14 cellular contexts compared by ENCODE assay signal in genomic region chr2:241986836-241987641, GRCh38.
"Had no signal": no experiment of that assay in that cellular context is flagged by ENCODE, and none has a peak within 500 bp of the region (broad histone marks: within the 10 kb centered on the region; RNA-seq: fewer than 3 reads in every experiment).

No MANE protein-coding gene starts in this region.

- H3K9me3 ChIP-seq: right atrium auricular region, SK-N-SH, transverse colon had no signal

- ATAC-seq: activated CD4-positive, alpha-beta T cell treated with anti-CD3 and anti-CD28 coated beads for 36 hours; activated CD8-positive, alpha-beta T cell treated with anti-CD3 and anti-CD28 coated beads, Interleukin-2, amount 10 ng/mL, durations not matched to agents 7 days and 5 days; naive thymus-derived CD4-positive, alpha-beta T cell; stimulated activated effector memory CD8-positive, alpha-beta T cell treated with anti-CD3 and anti-CD28 coated beads, Interleukin-12 subunit alpha, Interleukin-12 subunit beta, amount 100 ng/mL, for 72 hours had no signal

- H3K27ac Mint-ChIP-seq: activated CD4-positive, alpha-beta T cell treated with anti-CD3 and anti-CD28 coated beads for 36 hours; activated CD8-positive, alpha-beta T cell treated with anti-CD3 and anti-CD28 coated beads, Interleukin-2, amount 10 ng/mL, durations not matched to agents 7 days and 5 days; activated naive CD8-positive, alpha-beta T cell treated with anti-CD3 and anti-CD28 coated beads for 36 hours; activated T-helper 2 cell treated with anti-CD3 and anti-CD28 coated beads, Interferon-gamma antibody, Interleukin-2, Interleukin-4, amounts not matched to agents 10 μg/mL and 5 μg/mL and 100 μg/mL, durations not matched to agents 14 hours and 24 hours and 36 hours; stimulated activated effector memory CD8-positive, alpha-beta T cell treated with anti-CD3 and anti-CD28 coated beads, Interleukin-12 subunit alpha, Interleukin-12 subunit beta, amount 100 ng/mL, for 72 hours had no signal

- H3K36me3 Mint-ChIP-seq: activated naive CD8-positive, alpha-beta T cell treated with anti-CD3 and anti-CD28 coated beads for 36 hours had no signal

- H3K36me3 ChIP-seq: right atrium auricular region, transverse colon, WERI-Rb-1 had no signal

- H3K4me3 ChIP-seq: right atrium auricular region, transverse colon had no signal

- H3K9me3 Mint-ChIP-seq: stimulated activated effector memory CD8-positive, alpha-beta T cell treated with anti-CD3 and anti-CD28 coated beads, Interleukin-12 subunit alpha, Interleukin-12 subunit beta, amount 100 ng/mL, for 72 hours had no signal

- H3K27me3 ChIP-seq: right atrium auricular region, transverse colon had no signal

- H3K27ac ChIP-seq: right atrium auricular region, transverse colon, WERI-Rb-1 had no signal

- H3K27me3 Mint-ChIP-seq: activated CD4-positive, alpha-beta T cell treated with anti-CD3 and anti-CD28 coated beads for 36 hours; activated naive CD8-positive, alpha-beta T cell treated with anti-CD3 and anti-CD28 coated beads for 36 hours; naive thymus-derived CD4-positive, alpha-beta T cell had no signal

- DNase-seq: activated CD4-positive, alpha-beta T cell treated with anti-CD3 and anti-CD28 coated beads for 36 hours; activated CD8-positive, alpha-beta T cell treated with anti-CD3 and anti-CD28 coated beads, Interleukin-2, amount 10 ng/mL, durations not matched to agents 7 days and 5 days; activated naive CD8-positive, alpha-beta T cell treated with anti-CD3 and anti-CD28 coated beads for 36 hours; effector CD4-positive, alpha-beta T cell; kidney; SK-N-SH; small intestine; T-helper 1 cell; transverse colon; WERI-Rb-1 had no signal

- H3K4me1 ChIP-seq: right atrium auricular region, transverse colon had no signal

- H3K4me3 Mint-ChIP-seq: activated CD4-positive, alpha-beta T cell treated with anti-CD3 and anti-CD28 coated beads for 36 hours; activated CD8-positive, alpha-beta T cell treated with anti-CD3 and anti-CD28 coated beads, Interleukin-2, amount 10 ng/mL, durations not matched to agents 7 days and 5 days; activated naive CD8-positive, alpha-beta T cell treated with anti-CD3 and anti-CD28 coated beads for 36 hours; stimulated activated effector memory CD8-positive, alpha-beta T cell treated with anti-CD3 and anti-CD28 coated beads, Interleukin-12 subunit alpha, Interleukin-12 subunit beta, amount 100 ng/mL, for 72 hours had no signal
